ENCODE assay signal across 9 cellular contexts in genomic region chr22:24423519-24424000, GRCh38. TPM values are rescaled to one million over a fixed set of nuclear protein-coding genes. Genes with fewer than 3 reads are reported as not detected.
DNase-seq lines count a peak whose midpoint lies in the region; ATAC-seq, FAIRE-seq and TF ChIP-seq lines count a peak whose summit lies in the region.
"Had no signal": no experiment of that assay in that cellular context is flagged by ENCODE, and none has a peak within 500 bp of the region (broad histone marks: within the 10 kb centered on the region; RNA-seq: fewer than 3 reads in every experiment).

No MANE protein-coding gene starts in this region.

- 25% methylated on average over 17 of the region's 56 CpGs for WGBS in A549 (ENCODE audit: missing lambda C conversion rate)
- 1 to 4% (median 2%) methylated on average over 5 to 56 of the region's 56 CpGs for WGBS in adrenal gland, 4 donors

- no peaks in the 10 kb centered on the region for H3K27me3 ChIP-seq in adrenal gland
- H3K27me3 ChIP-seq in iPS-15b (ENCODE audit: control insufficient read depth, insufficient read depth, low read length) = peaks cover 14% of the 10 kb centered on the region

- DNase-seq in A549 (ENCODE audit: low read depth in 1 of 2, low spot score in 1 of 2) (peak; percentile 21 to 57), T-helper 1 cell (peak in 4 of 5 donors; percentile 35 to 61 (median 50)), adrenal gland (peak in 4 of 7 donors; percentile 48 to 69 (median 60))
- peak; percentile 73 for DNase-seq in stimulated activated CD4-positive, alpha-beta T cell treated with anti-CD3 and anti-CD28 coated beads, Interleukin-12 subunit alpha, Interleukin-12 subunit beta, amount 100 ng/mL, for 4 hours

- TF ChIP-seq RAD21 in A549 (conservative IDR thresholded peaks at IDR 0.05 in 1 of 2, IDR thresholded peaks at IDR 0.05 in 1 of 2) = peak; percentile 37 to 77; a peak in 4 of 5 replicates

- intact Hi-C loops in adrenal gland (cut with DNase I) = loop anchor here (5.0 to 10.0 kb wide), 3 partner anchors 79 to 99 kb away; no protein-coding TSS in a partner anchor

- TF ChIP-seq POLR2A in A549 (IDR thresholded peaks at IDR 0.05; ENCODE audit: low read length) (no peak), adrenal gland (IDR thresholded peaks at IDR 0.05) (no peak)

- no peaks in the 10 kb centered on the region for H3K36me3 ChIP-seq in adrenal gland (replicated peaks in 1 of 2)
- no peaks in the 10 kb centered on the region for H3K36me3 ChIP-seq in iPS-15b (ENCODE audit: control insufficient read depth, insufficient read depth, low read length)

- TF ChIP-seq CTCF in A549 (IDR thresholded peaks at IDR 0.05) = peak; percentile 73
- peak; percentile 39 to 95 (median 72) for TF ChIP-seq CTCF in adrenal gland (IDR thresholded peaks at IDR 0.05)

- H3K9ac ChIP-seq in iPS-15b (ENCODE audit: low read depth, low read length) = no peak overlapping the region

- FAIRE-seq in A549 (lab: Jason Lieb, UNC) = no peak
- FAIRE-seq: islet of Langerhans had no signal

- H3K27ac ChIP-seq in A549 (peak overlapping the region; percentile 56 to 92; a peak in 4 of 6 replicates), adrenal gland (peak overlapping the region in 2 of 5 donors; percentile 47 to 73)

- POLR2A ChIA-PET in A549 (lab: Yijun Ruan, JAX) = no interaction called here

- CTCF ChIA-PET in A549 (lab: Yijun Ruan, JAX) = interaction anchor here (1.0 to 3.8 kb wide), 18 partner anchors 9 to 116 kb away, joined by 3 to 16 read pairs (median 4); no protein-coding TSS in a partner anchor

- H3K4me2 ChIP-seq in A549 = peak overlapping the region; percentile 95

- ATAC-seq in A549 = peak; percentile 57 to 72
- peak; percentile 36 for ATAC-seq in GM19463 (IDR thresholded peaks at IDR 0.05; ENCODE audit: unreplicated experiment)
- ATAC-seq in GM21737 (IDR thresholded peaks at IDR 0.05; ENCODE audit: unreplicated experiment) = no peak
- ATAC-seq in GM18870 (IDR thresholded peaks at IDR 0.05; ENCODE audit: unreplicated experiment) = no peak

- TF ChIP-seq EP300 in A549 (IDR thresholded peaks at IDR 0.05) = no peak

- no peaks in the 10 kb centered on the region for H3K4me1 ChIP-seq in A549
- H3K4me1 ChIP-seq in adrenal gland (replicated peaks in 1 of 2) = peaks cover 4 to 8% of the 10 kb centered on the region in 2 donors
- peaks cover 3% of the 10 kb centered on the region for H3K4me1 ChIP-seq in iPS-15b (ENCODE audit: control insufficient read depth, insufficient read depth, low read length)

- H3K9me3 ChIP-seq in A549 (no peaks in the 10 kb centered on the region), adrenal gland (replicated peaks in 1 of 3) (no peaks in the 10 kb centered on the region), iPS-15b (ENCODE audit: control insufficient read depth, insufficient read depth, low read length) (no peaks in the 10 kb centered on the region)

- peak overlapping the region; percentile 62 for H3K4me3 ChIP-seq in A549
- H3K4me3 ChIP-seq in adrenal gland = peak overlapping the region in 2 of 4 donors; percentile 54 to 77
- H3K4me3 ChIP-seq in iPS-15b (ENCODE audit: low read depth, low read length) = peak overlapping the region; percentile 39

TF ChIP-seq in A549, 52 proteins besides CTCF, POLR2A, EP300 and RAD21:
- peak; percentile 84 for TF ChIP-seq SMC3 (IDR thresholded peaks at IDR 0.05)
- TF ChIP-seq JUN (IDR thresholded peaks at IDR 0.05) = 0 out of 5 replicates have a peak, but pooled peaks of 1 of the 2 experiments have one; percentile 15
- TF ChIP-seq HMGXB4 (CRISPR knock-in tag; IDR thresholded peaks at IDR 0.05; ENCODE audit: borderline replicate concordance) = no peak
- TF ChIP-seq ATOH8 (CRISPR knock-in tag; IDR thresholded peaks at IDR 0.05; ENCODE audit: low read depth) = no peak

RNA-seq across cellular contexts. Expression of gene ADORA2A, which starts 3.8 kb away (rescaled TPM):
- polyA plus RNA-seq in A549 (2011; rRNA removed) (0.48 and 0.99 TPM in 2 replicates), A549 (2017; fragmentation: RNase III; extraction: RNeasy Plus Mini Kit Qiagen cat#74134 plus additional on column Dnase treatment) (1.5 to 1.9 TPM (median 1.8 TPM) in 3 replicates), adrenal gland (1 to 10 TPM; 2.9 to 8.5 (median 3.9) TPM)
- 1.2 and 1.8 TPM in 2 replicates for polyA plus RNA-seq in A549 (2012; cell fraction: cytosol; rRNA removed)
- 4.1 and 6.9 TPM in 2 replicates for polyA plus RNA-seq in A549 (2012; cell fraction: nucleus; rRNA removed)
- polyA minus RNA-seq in A549 (2011; rRNA and poly(A)+ RNA removed) = 1.6 and 4.1 TPM in 2 replicates
- 10 to 100 TPM in 4 of 8 donors, 1 to 10 TPM in 4; 5.1 to 16.4 (median 8.5) TPM for total RNA-seq in adrenal gland

Comparison
In these comparisons a context has a peak if more than half of its experiments do, and no peak if none do; other contexts are left out.
1. ATAC-seq: peak in A549 (2 of 2) and GM19463 (single experiment); none in GM21737 (single experiment) and GM18870 (single experiment).
2. Peak in every context shown above with its lines, with median percentiles within 50 percentile points of each other: DNase-seq.